8 cellular contexts compared by ENCODE assay signal in genomic region chr4:42150653-42151567, GRCh38. TPM values are rescaled to one million over a fixed set of nuclear protein-coding genes. Genes with fewer than 3 reads are reported as not detected.
A peak's percentile ranks its signal among the peaks of the same experiment; 100 is the strongest.
DNase-seq lines count a peak whose midpoint lies in the region; ATAC-seq and TF ChIP-seq lines count a peak whose summit lies in the region.

No MANE protein-coding gene starts in this region.

- POLR2A ChIA-PET in OCI-LY7 (lab: Charles Lee): interaction anchor here (0.6 to 2.0 kb wide), 6 partner anchors 12 to 493 kb away, joined by 3 to 5 read pairs (median 4); partner anchors contain the start of gene SLC30A9

- CTCF ChIA-PET in OCI-LY7 (lab: Charles Lee; ENCODE audit: unreplicated experiment): no interaction called here

- H3K79me2 ChIP-seq in OCI-LY7 (ENCODE audit: insufficient read depth, low read depth, low read length): peaks cover 68% of the 10 kb centered on the region
- H3K79me2 ChIP-seq in hepatocyte: no peaks in the 10 kb centered on the region

- intact Hi-C loops in left ventricle myocardium inferior (cut with micrococcal nuclease) (no loop called here), left cardiac atrium (cut with DNase I) (no loop called here), OCI-LY7 (cut with micrococcal nuclease; ENCODE audit: unreplicated experiment) (loop anchor here (5.0 to 10.0 kb wide), 3 partner anchors 159 to 504 kb away; partner anchors contain the start of genes ATP8A1, SLC30A9 and TMEM33), stomach (cut with DNase I; ENCODE audit: low total_unique reads) (no loop called here)

- no peaks in the 10 kb centered on the region for H3K36me3 ChIP-seq in left ventricle myocardium inferior
- peaks cover 37% of the 10 kb centered on the region for H3K36me3 ChIP-seq in OCI-LY7 (ENCODE audit: insufficient read depth, low read length)
- H3K36me3 ChIP-seq in hepatocyte (replicated peaks; ENCODE audit: insufficient read depth, low read depth): no peaks in the 10 kb centered on the region
- no peaks in the 10 kb centered on the region for H3K36me3 ChIP-seq in stomach

- peaks cover 98% of the 10 kb centered on the region for H3K27me3 ChIP-seq in left ventricle myocardium inferior (ENCODE audit: low read depth)
- peaks cover 85% of the 10 kb centered on the region for H3K27me3 ChIP-seq in hepatocyte
- H3K27me3 ChIP-seq in stomach: peaks cover 24 to 77% (median 42%) of the 10 kb centered on the region in 3 donors

- H2AFZ ChIP-seq in OCI-LY7 (ENCODE audit: low read length) (peak overlapping the region; percentile 80), hepatocyte (peak overlapping the region; percentile 39)

- H3K4me3 ChIP-seq in left ventricle myocardium inferior (peak overlapping the region; percentile 66), OCI-LY7 (ENCODE audit: low read depth, low read length, poor library complexity, severe bottlenecking) (peak overlapping the region; percentile 82), hepatocyte (peak overlapping the region; percentile 67), stomach (peak overlapping the region; percentile 43 to 63 (median 52))

- TF ChIP-seq EP300 in stomach (IDR thresholded peaks at IDR 0.05): no peak

- no peak for ATAC-seq in left cardiac atrium
- peak; percentile 30 for ATAC-seq in HG02763 (IDR thresholded peaks at IDR 0.05; ENCODE audit: unreplicated experiment)

- no TSS peak for BruUV-seq in OCI-LY7 (replicated peaks; lab: Mats Ljungman, UMichigan)

- no peaks in the 10 kb centered on the region for H3K9me2 ChIP-seq in OCI-LY7 (ENCODE audit: insufficient read depth, low read length)
- no peaks in the 10 kb centered on the region for H3K9me2 ChIP-seq in hepatocyte (replicated peaks; ENCODE audit: insufficient read depth)

- H3K4me2 ChIP-seq in OCI-LY7 (ENCODE audit: low read length) (peak overlapping the region; percentile 99), hepatocyte (peak overlapping the region; percentile 93)

- no peak for TF ChIP-seq POLR2A in stomach (IDR thresholded peaks at IDR 0.05)

- H4K20me1 ChIP-seq in OCI-LY7 (ENCODE audit: insufficient read depth, low read length) (peaks cover 39% of the 10 kb centered on the region), hepatocyte (ENCODE audit: insufficient read depth, poor library complexity, severe bottlenecking) (no peaks in the 10 kb centered on the region)

- TF ChIP-seq CTCF in left ventricle myocardium inferior (IDR thresholded peaks at IDR 0.05; ENCODE audit: borderline replicate concordance) (no peak), OCI-LY7 (conservative IDR thresholded peaks at IDR 0.05; ENCODE audit: low read length) (peak; percentile 59), hepatocyte (IDR thresholded peaks at IDR 0.05; ENCODE audit: poor library complexity) (no peak), stomach (IDR thresholded peaks at IDR 0.05) (no peak)

- WGBS in hepatocyte (ENCODE audit: low lambda C conversion rate, missing lambda C conversion rate): 7% methylated on average over 84 of the region's 89 CpGs
- WGBS in stomach, 5 donors: 6 to 9% (median 8%) methylated on average over 77 to 89 of the region's 89 CpGs

- H3K27ac ChIP-seq in left ventricle myocardium inferior (replicated peaks) (no peak overlapping the region), OCI-LY7 (ENCODE audit: low read depth, low read length, poor library complexity, severe bottlenecking) (peak overlapping the region; percentile 63), hepatocyte (no peak overlapping the region), stomach (no peak overlapping the region)

- H3K9me3 ChIP-seq in left ventricle myocardium inferior (replicated peaks) (no peaks in the 10 kb centered on the region), OCI-LY7 (ENCODE audit: low read length) (no peaks in the 10 kb centered on the region), hepatocyte (ENCODE audit: low read depth) (no peaks in the 10 kb centered on the region), stomach (no peaks in the 10 kb centered on the region)

- peaks cover 24% of the 10 kb centered on the region for H3K4me1 ChIP-seq in left ventricle myocardium inferior
- peaks cover 50% of the 10 kb centered on the region for H3K4me1 ChIP-seq in OCI-LY7 (ENCODE audit: insufficient read depth, low read length, poor library complexity, severe bottlenecking)
- H3K4me1 ChIP-seq in hepatocyte (ENCODE audit: insufficient read depth): no peaks in the 10 kb centered on the region
- peaks cover 16 to 26% (median 25%) of the 10 kb centered on the region in 4 donors for H3K4me1 ChIP-seq in stomach

- DNase-seq in left ventricle myocardium inferior: no peak
- DNase-seq in left cardiac atrium: no peak
- peak; percentile 78 for DNase-seq in OCI-LY7 (ENCODE audit: low spot score)
- peak; percentile 13 for DNase-seq in hepatocyte (ENCODE audit: low spot score)
- no peak for DNase-seq in stomach
- DNase-seq in GF-D8 (lab: John Stamatoyannopoulos, UW): no peak
- no peak for DNase-seq in NK-92 (lab: John Stamatoyannopoulos, UW; ENCODE audit: unreplicated experiment)

RNA-seq across cellular contexts. Expression of gene BEND4, which starts 1.5 kb away (rescaled TPM):
- total RNA-seq in left ventricle myocardium inferior (not detected), left cardiac atrium (under 1 TPM in 1 of 2 donors, not detected in 1; 0.03 TPM), OCI-LY7 (2022) (32.6 and 33.4 TPM in 2 replicates), hepatocyte (0.10 and 0.24 TPM in 2 replicates), stomach (under 1 TPM in 2 of 5 donors, not detected in 3; 0.43 to 0.73 TPM)
- total RNA-seq in OCI-LY7 (2014; rRNA removed; shearing (Covaris generic)): 18.9 and 21.3 TPM in 2 replicates
- polyA plus RNA-seq in hepatocyte (0.06 TPM in 1 of 2 replicates, not detected in the other), stomach (under 1 TPM; 0.05 to 0.31 (median 0.12) TPM)

Comparison
In these comparisons a context has a peak if more than half of its experiments do, and no peak if none do; other contexts are left out.
1. DNase-seq: peak in OCI-LY7 (single experiment) and hepatocyte (single experiment); none in left ventricle myocardium inferior (single experiment), left cardiac atrium (single experiment), stomach (single experiment), GF-D8 (single experiment) and NK-92 (single experiment).
2. RNA of gene BEND4, which starts 1.5 kb away (total RNA-seq): 18.9 to 33.4 TPM in OCI-LY7; 0.10 to 0.24 TPM in hepatocyte, 0.03 TPM in left cardiac atrium, not detected in left ventricle myocardium inferior (single experiment) and 0.43 to 0.73 TPM in stomach; every median in the first group is over 10 times any median in the second.
3. Peak in every context shown above with its lines, with median percentiles within 50 percentile points of each other: H3K4me3 ChIP-seq.